In the genomic region with DNA sequence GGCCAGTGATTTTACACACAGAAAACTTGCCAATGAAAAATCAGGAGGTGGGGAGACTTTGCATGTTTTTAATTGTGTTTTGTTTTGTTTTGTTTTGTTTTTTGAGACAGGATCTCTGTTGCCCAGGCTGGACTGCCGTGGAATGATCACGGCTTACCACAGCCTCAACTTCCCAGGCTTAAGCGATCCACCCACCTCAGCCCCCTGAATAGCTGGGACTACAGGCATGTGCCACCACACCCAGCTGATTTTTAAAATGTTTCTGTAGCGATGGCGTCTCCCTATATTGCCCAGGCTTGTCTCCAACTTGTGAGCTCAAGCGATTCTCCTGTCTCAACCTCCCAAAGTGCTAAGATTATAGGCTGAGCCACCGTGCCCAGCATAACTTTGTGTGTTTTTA, we compare ENCODE assay signal across 24 cellular contexts. TPM values are rescaled to one million over a fixed set of nuclear protein-coding genes. Genes with fewer than 3 reads are reported as not detected.
"Had no signal": no experiment of that assay in that cellular context is flagged by ENCODE, and none has a peak within 500 bp of the region (broad histone marks: within the 10 kb centered on the region; RNA-seq: fewer than 3 reads in every experiment).

No MANE protein-coding gene starts in this region.

- H3K27me3 ChIP-seq: esophagus muscularis mucosa, ovary, right atrium auricular region, tibial artery, upper lobe of right lung, vagina had no signal

- H3K9me3 ChIP-seq: esophagus muscularis mucosa, left ventricle myocardium inferior, lower lobe of right lung, ovary, right atrium auricular region, tibial artery, upper lobe of right lung, vagina had no signal

- FAIRE-seq: endometrium, kidney had no signal

- H3K36me3 ChIP-seq: esophagus muscularis mucosa, left ventricle myocardium inferior, lower lobe of right lung, ovary, right atrium auricular region, tibial artery, upper lobe of right lung, vagina had no signal

- DNase-seq: effector memory CD4-positive, alpha-beta T cell; foreskin fibroblast; immature natural killer cell; kidney; left cardiac atrium; left ventricle myocardium inferior; lower lobe of right lung; midbrain; naive thymus-derived CD8-positive, alpha-beta T cell; nucleus accumbens; ovary; stimulated activated CD4-positive, alpha-beta T cell treated with anti-CD3 and anti-CD28 coated beads, Interleukin-4, amount 100 ng/mL, for 1 hour; stimulated activated CD8-positive, alpha-beta memory T cell treated with anti-CD3 and anti-CD28 coated beads, Interleukin-4, amount 100 ng/mL, for 48 hours; tibial artery; upper lobe of right lung had no signal

- H3K4me3 Mint-ChIP-seq: immature natural killer cell; memory B cell; naive thymus-derived CD8-positive, alpha-beta T cell; neural crest cell; stimulated activated effector memory CD8-positive, alpha-beta T cell treated with anti-CD3 and anti-CD28 coated beads, Interleukin-12 subunit alpha, Interleukin-12 subunit beta, amount 100 ng/mL, for 72 hours; stimulated activated naive CD8-positive, alpha-beta T cell treated with anti-CD3 and anti-CD28 coated beads, Interleukin-15, Interleukin-2, amounts not matched to agents 100 ng/mL and 50 ng/mL, for 24 hours had no signal

- H3K4me1 Mint-ChIP-seq: immature natural killer cell; memory B cell; naive thymus-derived CD8-positive, alpha-beta T cell; stimulated activated effector memory CD8-positive, alpha-beta T cell treated with anti-CD3 and anti-CD28 coated beads, Interleukin-12 subunit alpha, Interleukin-12 subunit beta, amount 100 ng/mL, for 72 hours had no signal

- H3K27ac ChIP-seq: epithelial cell of prostate, lower lobe of right lung, ovary, right atrium auricular region, tibial artery, upper lobe of right lung, vagina had no signal

- H3K9me3 Mint-ChIP-seq: neural crest cell; stimulated activated effector memory CD8-positive, alpha-beta T cell treated with anti-CD3 and anti-CD28 coated beads, Interleukin-12 subunit alpha, Interleukin-12 subunit beta, amount 100 ng/mL, for 72 hours; stimulated activated naive CD8-positive, alpha-beta T cell treated with anti-CD3 and anti-CD28 coated beads, Interleukin-15, Interleukin-2, amounts not matched to agents 100 ng/mL and 50 ng/mL, for 24 hours had no signal

- H3K27ac Mint-ChIP-seq: immature natural killer cell; memory B cell; naive thymus-derived CD8-positive, alpha-beta T cell; stimulated activated effector memory CD8-positive, alpha-beta T cell treated with anti-CD3 and anti-CD28 coated beads, Interleukin-12 subunit alpha, Interleukin-12 subunit beta, amount 100 ng/mL, for 72 hours; stimulated activated naive CD8-positive, alpha-beta T cell treated with anti-CD3 and anti-CD28 coated beads, Interleukin-15, Interleukin-2, amounts not matched to agents 100 ng/mL and 50 ng/mL, for 24 hours had no signal

- H3K4me3 ChIP-seq: esophagus muscularis mucosa, left ventricle myocardium inferior, lower lobe of right lung, ovary, right atrium auricular region, tibial artery, upper lobe of right lung, vagina had no signal

- H3K27me3 Mint-ChIP-seq: stimulated activated naive CD8-positive, alpha-beta T cell treated with anti-CD3 and anti-CD28 coated beads, Interleukin-15, Interleukin-2, amounts not matched to agents 100 ng/mL and 50 ng/mL, for 24 hours had no signal

- H3K36me3 Mint-ChIP-seq: immature natural killer cell; memory B cell; naive thymus-derived CD8-positive, alpha-beta T cell; stimulated activated effector memory CD8-positive, alpha-beta T cell treated with anti-CD3 and anti-CD28 coated beads, Interleukin-12 subunit alpha, Interleukin-12 subunit beta, amount 100 ng/mL, for 72 hours had no signal

- ATAC-seq: left cardiac atrium; lower lobe of right lung; naive thymus-derived CD8-positive, alpha-beta T cell; stimulated activated effector memory CD8-positive, alpha-beta T cell treated with anti-CD3 and anti-CD28 coated beads, Interleukin-12 subunit alpha, Interleukin-12 subunit beta, amount 100 ng/mL, for 72 hours; upper lobe of right lung had no signal

RNA-seq across cellular contexts. Expression of a gene that starts 46.0 kb away (rescaled TPM):
- total RNA-seq: naive thymus-derived CD8-positive, alpha-beta T cell had no signal
